8 cellular contexts compared by ENCODE assay signal in the genomic region with DNA sequence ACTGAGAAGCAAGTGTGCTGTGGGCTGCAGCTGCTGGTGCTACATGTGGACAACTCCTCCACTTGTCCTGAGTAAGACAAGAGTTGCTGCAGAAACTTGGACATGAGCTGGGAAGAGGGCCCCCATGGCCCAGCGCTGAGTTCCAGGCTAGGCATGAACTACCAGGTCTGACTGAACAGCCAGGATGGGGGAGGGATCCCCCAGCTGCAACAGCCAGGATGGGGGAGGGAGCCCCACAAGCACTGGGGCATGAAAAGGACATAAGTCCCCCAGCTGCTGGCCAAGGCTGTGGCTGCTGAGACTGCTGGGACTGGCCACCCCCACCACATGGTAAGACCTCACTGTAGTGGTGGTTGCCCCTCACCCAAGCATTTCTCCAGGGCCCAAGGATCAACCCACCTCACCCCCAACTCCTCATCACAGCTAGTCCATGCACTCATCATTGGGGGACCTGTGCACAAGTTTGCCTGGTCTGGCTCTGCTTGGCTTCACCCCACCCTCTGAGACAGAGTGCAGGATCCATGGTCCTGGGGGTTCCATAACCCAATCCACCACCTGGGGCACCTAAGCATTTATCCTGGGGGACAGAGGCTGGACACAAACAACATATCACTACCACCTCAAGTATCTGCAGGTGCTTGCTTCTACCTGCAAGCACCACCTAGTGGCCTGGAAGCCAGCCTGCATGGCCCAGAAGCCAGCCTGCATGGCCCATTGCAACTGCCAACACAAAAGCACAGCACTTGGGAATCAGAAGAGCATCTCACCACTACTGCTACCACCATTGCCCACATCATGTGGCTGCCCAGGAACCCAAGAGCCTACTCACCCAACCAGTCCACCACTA.
DNase-seq lines count a peak whose midpoint lies in the region; ATAC-seq and TF ChIP-seq lines count a peak whose summit lies in the region.

No MANE protein-coding gene starts in this region.

- ATAC-seq in HG02870 (IDR thresholded peaks at IDR 0.05; ENCODE audit: unreplicated experiment), result peak; percentile 57

- H3K4me3 ChIP-seq in left ventricle myocardium inferior (no peak overlapping the region), fibroblast of pulmonary artery (replicated peaks; ENCODE audit: low read depth, low read length) (no peak overlapping the region), transverse colon (no peak overlapping the region)

- no peaks in the 10 kb centered on the region for H3K4me1 ChIP-seq in left ventricle myocardium inferior
- peaks cover 0 to 4% (median 2%) of the 10 kb centered on the region in 4 donors for H3K4me1 ChIP-seq in transverse colon

- H3K9me3 ChIP-seq in left ventricle myocardium inferior (replicated peaks) (peaks cover 14% of the 10 kb centered on the region), transverse colon (peaks cover 0 to 5% of the 10 kb centered on the region in 2 donors)

- H3K27me3 ChIP-seq in left ventricle myocardium inferior (ENCODE audit: low read depth) (no peaks in the 10 kb centered on the region), transverse colon (no peaks in the 10 kb centered on the region)

- no peak for DNase-seq in left ventricle myocardium inferior
- DNase-seq in cardiac septum (ENCODE audit: low spot score), result no peak
- DNase-seq in SW480 (ENCODE audit: low spot score), result peak; percentile 42
- peak; percentile 38 for DNase-seq in fibroblast of pulmonary artery (ENCODE audit: low read depth)
- DNase-seq in transverse colon, result peak; percentile 35
- DNase-seq in NOMO-1 (lab: John Stamatoyannopoulos, UW; ENCODE audit: unreplicated experiment in 2 of 2), result no peak
- DNase-seq in foreskin melanocyte, result no peak

- WGBS in transverse colon (ENCODE audit: low coverage in 1 of 2), 2 donors, result 86% methylated on average over 1 of the region's 1 CpG; no CpG with 5 or more reads in 1 of the 2 donors

- H3K27ac ChIP-seq in left ventricle myocardium inferior (replicated peaks), result no peak overlapping the region
- H3K27ac ChIP-seq in transverse colon, result no peak overlapping the region

- intact Hi-C loops in left ventricle myocardium inferior (cut with micrococcal nuclease) (no loop called here), cardiac septum (cut with DNase I) (no loop called here), transverse colon (cut with DNase I; ENCODE audit: low total_unique reads) (no loop called here)

- TF ChIP-seq EP300 in transverse colon (IDR thresholded peaks at IDR 0.05; ENCODE audit: low read depth), result no peak

- TF ChIP-seq CTCF in left ventricle myocardium inferior (IDR thresholded peaks at IDR 0.05; ENCODE audit: borderline replicate concordance) (peak; percentile 46), fibroblast of pulmonary artery (IDR thresholded peaks at IDR 0.05; ENCODE audit: low read length, missing control alignments) (peak; percentile 66), transverse colon (IDR thresholded peaks at IDR 0.05) (peak; percentile 25 to 54 (median 42))

- no peak for TF ChIP-seq POLR2A in transverse colon (IDR thresholded peaks at IDR 0.05)

- H3K36me3 ChIP-seq in left ventricle myocardium inferior (no peaks in the 10 kb centered on the region), transverse colon (no peaks in the 10 kb centered on the region)

- in situ Hi-C loops in transverse colon (cut with MboI; ENCODE audit: low pct_ligation_motif_present in 1 of 4, low pct_unique_long_range_greater_than_20kb in 1 of 4, low sequenced_read_pairs in 3 of 4), result no loop called here

Comparison
In these comparisons a context has a peak if more than half of its experiments do, and no peak if none do; other contexts are left out.
1. DNase-seq: peak in SW480 (single experiment), fibroblast of pulmonary artery (single experiment) and transverse colon (single experiment); none in left ventricle myocardium inferior (single experiment), cardiac septum (single experiment), NOMO-1 (0 of 2) and foreskin melanocyte (single experiment).
2. Peak in every context shown above with its lines, with median percentiles within 50 percentile points of each other: CTCF ChIP-seq.